In genomic region chr7:116582806-116583444, GRCh38 we compare ENCODE assay signal across 9 cellular contexts. TPM values are rescaled to one million over a fixed set of nuclear protein-coding genes. Genes with fewer than 3 reads are reported as not detected.
DNase-seq lines count a peak whose midpoint lies in the region; ATAC-seq and TF ChIP-seq lines count a peak whose summit lies in the region.
"Had no signal": no experiment of that assay in that cellular context is flagged by ENCODE, and none has a peak within 500 bp of the region (broad histone marks: within the 10 kb centered on the region; RNA-seq: fewer than 3 reads in every experiment).

No MANE protein-coding gene starts in this region.

- intact Hi-C loops in upper lobe of right lung (cut with DNase I), result no loop called here

- H3K4me1 ChIP-seq in upper lobe of right lung, result peaks cover under 1% of the 10 kb centered on the region

- DNase-seq in activated T-cell treated with anti-CD3 and anti-CD28 coated beads, Interleukin-2, amount 50 U/mL, for 72 hours, result no peak
- DNase-seq in activated T-cell treated with anti-CD3 and anti-CD28 coated beads for 4 hours, result no peak
- peak; percentile 20 for DNase-seq in NAMALWA (ENCODE audit: low spot score)
- peak; percentile 83 for DNase-seq in foreskin melanocyte
- no peak for DNase-seq in upper lobe of right lung
- no peak for DNase-seq in DMS114 treated with DMSO at 0.1 percent for 48 hours (lab: John Stamatoyannopoulos, UW; ENCODE audit: unreplicated experiment)
- DNase-seq in NCI-H2196 treated with DMSO at 0.1 percent for 48 hours (lab: John Stamatoyannopoulos, UW; ENCODE audit: unreplicated experiment), result no peak
- DNase-seq in NCI-H1092 (lab: John Stamatoyannopoulos, UW), result no peak

- H3K9me3 Mint-ChIP-seq in activated T-cell treated with anti-CD3 and anti-CD28 coated beads, Interleukin-2, amount 50 U/mL, for 72 hours, result no peaks in the 10 kb centered on the region

- no peak for TF ChIP-seq CTCF in upper lobe of right lung (IDR thresholded peaks at IDR 0.05)

- peak overlapping the region; percentile 88 for H3K27ac Mint-ChIP-seq in activated T-cell treated with anti-CD3 and anti-CD28 coated beads, Interleukin-2, amount 50 U/mL, for 72 hours

- H3K4me3 Mint-ChIP-seq in activated T-cell treated with anti-CD3 and anti-CD28 coated beads, Interleukin-2, amount 50 U/mL, for 72 hours, result peak overlapping the region; percentile 39 to 91

- H3K36me3 ChIP-seq in upper lobe of right lung, result no peaks in the 10 kb centered on the region

- no peaks in the 10 kb centered on the region for H3K9me3 ChIP-seq in upper lobe of right lung

- H3K36me3 Mint-ChIP-seq in activated T-cell treated with anti-CD3 and anti-CD28 coated beads, Interleukin-2, amount 50 U/mL, for 72 hours (ENCODE audit: insufficient read depth in 2 of 2), result no peaks in the 10 kb centered on the region

- no peak overlapping the region for H3K27ac ChIP-seq in upper lobe of right lung

- peaks cover 11% of the 10 kb centered on the region for H3K27me3 Mint-ChIP-seq in activated T-cell treated with anti-CD3 and anti-CD28 coated beads, Interleukin-2, amount 50 U/mL, for 72 hours (ENCODE audit: low read depth)

- ATAC-seq in activated T-cell treated with anti-CD3 and anti-CD28 coated beads, Interleukin-2, amount 50 U/mL, for 72 hours (replicated peaks in 1 of 2), result peak in 1 of 2 donors; percentile 28
- ATAC-seq in upper lobe of right lung, result peak; percentile 37

- peaks cover 26% of the 10 kb centered on the region for H3K4me1 Mint-ChIP-seq in activated T-cell treated with anti-CD3 and anti-CD28 coated beads, Interleukin-2, amount 50 U/mL, for 72 hours (ENCODE audit: low read depth)

- H3K27me3 ChIP-seq in upper lobe of right lung, result no peaks in the 10 kb centered on the region

- no peak overlapping the region for H3K4me3 ChIP-seq in upper lobe of right lung

RNA-seq across cellular contexts. Expression of gene CAV1, which starts 58.1 kb away (rescaled TPM):
- total RNA-seq in activated T-cell treated with anti-CD3 and anti-CD28 coated beads, Interleukin-2, amount 50 U/mL, for 72 hours, result 1 to 10 TPM in 1 of 2 donors, under 1 TPM in 1; 0.25 to 2.7 TPM
- 695 TPM for total RNA-seq in upper lobe of right lung
- total RNA-seq: T-helper 2 cell treated with Interferon-gamma antibody and Interleukin-4, amounts not matched to agents 100 ng/mL and 5 ng/mL, for 36 hours had no signal

Comparison
In these comparisons a context has a peak if more than half of its experiments do, and no peak if none do; other contexts are left out.
1. DNase-seq: peak in NAMALWA (single experiment) and foreskin melanocyte (single experiment); none in activated T-cell treated with anti-CD3 and anti-CD28 coated beads, Interleukin-2, amount 50 U/mL, for 72 hours (0 of 2), activated T-cell treated with anti-CD3 and anti-CD28 coated beads for 4 hours (single experiment), upper lobe of right lung (single experiment), DMS114 treated with DMSO at 0.1 percent for 48 hours (single experiment), NCI-H2196 treated with DMSO at 0.1 percent for 48 hours (single experiment) and NCI-H1092 (single experiment).
2. RNA of gene CAV1, which starts 58.1 kb away (total RNA-seq): 695 TPM in upper lobe of right lung (single experiment); 0.25 to 2.7 TPM in activated T-cell treated with anti-CD3 and anti-CD28 coated beads, Interleukin-2, amount 50 U/mL, for 72 hours; every median in the first group is over 100 times any median in the second.